ENCODE assay signal across 27 cellular contexts in genomic region chr10:16227674-16228073, GRCh38.
"Had no signal": no experiment of that assay in that cellular context is flagged by ENCODE, and none has a peak within 500 bp of the region (broad histone marks: within the 10 kb centered on the region; RNA-seq: fewer than 3 reads in every experiment).

No MANE protein-coding gene starts in this region.

- H3K27ac ChIP-seq: stomach, suprapubic skin, testis, thoracic aorta, thyroid gland, tibial artery, tibial nerve, transverse colon, upper lobe of left lung, upper lobe of right lung, uterus, vagina had no signal

- H3K27me3 ChIP-seq: stomach, suprapubic skin, testis, thyroid gland, tibial artery, tibial nerve, transverse colon, upper lobe of left lung, upper lobe of right lung, uterus, vagina had no signal

- H3K4me3 ChIP-seq: stomach, suprapubic skin, testis, thoracic aorta, thyroid gland, tibial artery, tibial nerve, transverse colon, upper lobe of left lung, upper lobe of right lung, uterus, vagina had no signal

- FAIRE-seq: urothelium cell line had no signal

- ATAC-seq: stimulated activated effector memory CD8-positive, alpha-beta T cell treated with anti-CD3 and anti-CD28 coated beads, Interleukin-12 subunit alpha, Interleukin-12 subunit beta, amount 100 ng/mL, for 72 hours; stimulated activated memory B cell treated with anti-CD40 and anti-IgM and Interleukin-4, amounts not matched to agents 10 μg/mL and 1 μg/mL and 100 μg/mL, for 72 hours; stimulated activated naive B cell treated with anti-CD40 and anti-IgM and Interleukin-4, amounts not matched to agents 10 μg/mL and 1 μg/mL and 100 μg/mL, for 72 hours; stimulated activated naive CD8-positive, alpha-beta T cell treated with anti-CD3 and anti-CD28 coated beads, Interleukin-15, amount 100 ng/mL, for 72 hours; stimulated activated naive CD8-positive, alpha-beta T cell treated with anti-CD3 and anti-CD28 coated beads, Interleukin-15, Interleukin-2, amounts not matched to agents 100 U/mL and 50 U/mL, for 24 hours; upper lobe of right lung had no signal

- H3K9me3 ChIP-seq: testis, thyroid gland had no signal

- DNase-seq: stimulated activated CD4-positive, alpha-beta T cell treated with anti-CD3 and anti-CD28 coated beads, Interleukin-2, amount 100 ng/mL, for 48 hours; stimulated activated CD4-positive, alpha-beta T cell treated with anti-CD3 and anti-CD28 coated beads, Interleukin-4, amount 100 ng/mL, for 1 hour; stimulated activated CD4-positive, alpha-beta T cell treated with anti-CD3 and anti-CD28 coated beads, Interleukin-4, amount 100 ng/mL, for 24 hours; stimulated activated CD4-positive, alpha-beta T cell treated with anti-CD3 and anti-CD28 coated beads, Interleukin-4, amount 100 ng/mL, for 4 hours; stimulated activated CD8-positive, alpha-beta memory T cell treated with anti-CD3 and anti-CD28 coated beads, Interleukin-4, amount 100 ng/mL, for 48 hours; stimulated activated naive B cell treated with anti-CD40 and anti-IgM and Interleukin-4, amounts not matched to agents 10 μg/mL and 1 μg/mL and 100 μg/mL, for 72 hours; stimulated activated naive CD4-positive, alpha-beta T cell; stimulated activated naive CD4-positive, alpha-beta T cell treated with Interleukin-2 at 50 U/mL for 16 hours; stimulated activated naive CD8-positive, alpha-beta T cell treated with anti-CD3 and anti-CD28 coated beads, Interleukin-15, amount 100 ng/mL, for 72 hours; stimulated activated naive CD8-positive, alpha-beta T cell treated with anti-CD3 and anti-CD28 coated beads, Interleukin-15, Interleukin-2, amounts not matched to agents 100 U/mL and 50 U/mL, for 24 hours; stomach; substantia nigra; testis; thyroid gland; tibial artery; transverse colon; trophoblast cell; upper lobe of left lung; upper lobe of right lung; uterus had no signal

- H3K36me3 ChIP-seq: stomach, suprapubic skin, thoracic aorta, thyroid gland, tibial artery, tibial nerve, transverse colon, upper lobe of left lung, upper lobe of right lung, uterus, vagina had no signal

- H3K4me1 ChIP-seq: stomach, suprapubic skin, testis, thyroid gland, tibial artery, tibial nerve, transverse colon, upper lobe of left lung, upper lobe of right lung, uterus, vagina had no signal
